Comparison of ENCODE assay signal across 1 cellular context in the genomic region with DNA sequence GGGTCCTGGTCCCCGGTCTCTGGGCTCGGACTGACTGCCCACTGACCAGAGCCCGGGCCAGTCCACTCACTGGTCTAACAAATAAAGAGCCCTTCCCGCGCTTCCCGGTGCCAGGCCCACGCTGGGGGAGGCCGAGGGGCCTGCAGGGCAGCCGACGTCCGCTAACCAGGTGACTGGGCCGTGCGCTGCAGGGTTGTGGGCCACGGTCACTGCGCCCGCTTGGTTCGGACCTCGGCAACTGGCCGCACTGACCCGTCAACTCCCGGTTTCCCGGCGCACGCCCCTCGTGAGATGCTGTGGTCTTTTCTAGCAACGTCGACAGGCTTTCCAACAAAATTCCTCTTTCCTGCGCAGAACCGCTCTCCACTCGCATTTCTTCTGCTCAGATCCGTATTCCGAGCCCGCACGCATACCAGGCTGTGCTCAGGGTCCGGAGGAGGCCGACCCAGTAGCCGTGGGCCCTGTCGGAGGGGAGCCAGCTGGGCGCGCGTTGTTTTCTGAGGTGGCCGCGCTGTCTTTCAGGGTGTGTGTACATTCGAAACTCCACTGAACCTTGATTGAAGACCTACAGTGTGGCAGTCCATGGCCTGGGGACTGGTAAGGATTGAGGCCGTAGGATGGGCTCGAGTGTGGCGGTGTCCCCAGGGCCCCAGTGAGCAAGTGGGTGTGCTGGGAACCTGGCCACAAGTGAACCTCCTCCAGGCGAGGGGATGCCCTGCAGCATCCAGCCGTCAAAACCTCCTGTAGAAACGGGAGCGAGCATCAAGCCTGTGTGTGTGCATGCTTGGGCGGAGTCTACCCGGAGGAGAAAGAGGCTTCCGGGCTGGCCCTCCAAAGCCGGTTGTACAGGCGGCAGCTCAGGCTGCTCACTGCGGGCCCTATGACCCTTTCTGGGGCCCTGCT.
TF ChIP-seq lines count a peak whose summit lies in the region.

No MANE protein-coding gene starts in this region.

TF ChIP-seq in HepG2, 621 proteins besides CTCF, POLR2A, EP300 and RAD21 (continued from another document and continues in another):
- TF ChIP-seq, protein P1, sequence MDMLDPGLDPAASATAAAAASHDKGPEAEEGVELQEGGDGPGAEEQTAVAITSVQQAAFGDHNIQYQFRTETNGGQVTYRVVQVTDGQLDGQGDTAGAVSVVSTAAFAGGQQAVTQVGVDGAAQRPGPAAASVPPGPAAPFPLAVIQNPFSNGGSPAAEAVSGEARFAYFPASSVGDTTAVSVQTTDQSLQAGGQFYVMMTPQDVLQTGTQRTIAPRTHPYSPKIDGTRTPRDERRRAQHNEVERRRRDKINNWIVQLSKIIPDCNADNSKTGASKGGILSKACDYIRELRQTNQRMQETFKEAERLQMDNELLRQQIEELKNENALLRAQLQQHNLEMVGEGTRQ (IDR thresholded peaks at IDR 0.05; ENCODE audit: low read depth, low read length), result no peak
- TF ChIP-seq, protein P1 (CRISPR knock-in tag; IDR thresholded peaks at IDR 0.05; ENCODE audit: borderline replicate concordance), result no peak; the same call in 1 of the 2 replicates
- 0 out of 2 replicates have a peak, but pooled peaks have one; percentile 62 for TF ChIP-seq KDM3A (CRISPR knock-in tag; IDR thresholded peaks at IDR 0.05; ENCODE audit: low read depth)
- 0 out of 2 replicates have a peak, but pooled peaks have one; percentile 67 for TF ChIP-seq SNAPC2 (CRISPR knock-in tag; IDR thresholded peaks at IDR 0.05)
- TF ChIP-seq SMARCC2 (IDR thresholded peaks at IDR 0.05), result no peak
- TF ChIP-seq ZNF446 (CRISPR knock-in tag; IDR thresholded peaks at IDR 0.05), result no peak; the same call in 1 of the 2 replicates
- no peak for TF ChIP-seq MAFK (conservative IDR thresholded peaks at IDR 0.05 in 1 of 2, IDR thresholded peaks at IDR 0.05 in 1 of 2; ENCODE audit: low read length in 2 of 2)
- TF ChIP-seq, protein P2, sequence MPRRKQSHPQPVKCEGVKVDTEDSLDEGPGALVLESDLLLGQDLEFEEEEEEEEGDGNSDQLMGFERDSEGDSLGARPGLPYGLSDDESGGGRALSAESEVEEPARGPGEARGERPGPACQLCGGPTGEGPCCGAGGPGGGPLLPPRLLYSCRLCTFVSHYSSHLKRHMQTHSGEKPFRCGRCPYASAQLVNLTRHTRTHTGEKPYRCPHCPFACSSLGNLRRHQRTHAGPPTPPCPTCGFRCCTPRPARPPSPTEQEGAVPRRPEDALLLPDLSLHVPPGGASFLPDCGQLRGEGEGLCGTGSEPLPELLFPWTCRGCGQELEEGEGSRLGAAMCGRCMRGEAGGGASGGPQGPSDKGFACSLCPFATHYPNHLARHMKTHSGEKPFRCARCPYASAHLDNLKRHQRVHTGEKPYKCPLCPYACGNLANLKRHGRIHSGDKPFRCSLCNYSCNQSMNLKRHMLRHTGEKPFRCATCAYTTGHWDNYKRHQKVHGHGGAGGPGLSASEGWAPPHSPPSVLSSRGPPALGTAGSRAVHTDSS (CRISPR knock-in tag; conservative IDR thresholded peaks at IDR 0.05), result no peak
- no peak for TF ChIP-seq SIX4 (CRISPR knock-in tag; IDR thresholded peaks at IDR 0.05)
- no peak for TF ChIP-seq RAD51 (IDR thresholded peaks at IDR 0.05; ENCODE audit: borderline replicate concordance)
- TF ChIP-seq ZNF282 (IDR thresholded peaks at IDR 0.05; ENCODE audit: partially characterized antibody), result no peak
- TF ChIP-seq NFATC3 (CRISPR knock-in tag; IDR thresholded peaks at IDR 0.05), result peak; percentile 65; the same call in 1 of the 2 replicates
- TF ChIP-seq, protein P3, sequence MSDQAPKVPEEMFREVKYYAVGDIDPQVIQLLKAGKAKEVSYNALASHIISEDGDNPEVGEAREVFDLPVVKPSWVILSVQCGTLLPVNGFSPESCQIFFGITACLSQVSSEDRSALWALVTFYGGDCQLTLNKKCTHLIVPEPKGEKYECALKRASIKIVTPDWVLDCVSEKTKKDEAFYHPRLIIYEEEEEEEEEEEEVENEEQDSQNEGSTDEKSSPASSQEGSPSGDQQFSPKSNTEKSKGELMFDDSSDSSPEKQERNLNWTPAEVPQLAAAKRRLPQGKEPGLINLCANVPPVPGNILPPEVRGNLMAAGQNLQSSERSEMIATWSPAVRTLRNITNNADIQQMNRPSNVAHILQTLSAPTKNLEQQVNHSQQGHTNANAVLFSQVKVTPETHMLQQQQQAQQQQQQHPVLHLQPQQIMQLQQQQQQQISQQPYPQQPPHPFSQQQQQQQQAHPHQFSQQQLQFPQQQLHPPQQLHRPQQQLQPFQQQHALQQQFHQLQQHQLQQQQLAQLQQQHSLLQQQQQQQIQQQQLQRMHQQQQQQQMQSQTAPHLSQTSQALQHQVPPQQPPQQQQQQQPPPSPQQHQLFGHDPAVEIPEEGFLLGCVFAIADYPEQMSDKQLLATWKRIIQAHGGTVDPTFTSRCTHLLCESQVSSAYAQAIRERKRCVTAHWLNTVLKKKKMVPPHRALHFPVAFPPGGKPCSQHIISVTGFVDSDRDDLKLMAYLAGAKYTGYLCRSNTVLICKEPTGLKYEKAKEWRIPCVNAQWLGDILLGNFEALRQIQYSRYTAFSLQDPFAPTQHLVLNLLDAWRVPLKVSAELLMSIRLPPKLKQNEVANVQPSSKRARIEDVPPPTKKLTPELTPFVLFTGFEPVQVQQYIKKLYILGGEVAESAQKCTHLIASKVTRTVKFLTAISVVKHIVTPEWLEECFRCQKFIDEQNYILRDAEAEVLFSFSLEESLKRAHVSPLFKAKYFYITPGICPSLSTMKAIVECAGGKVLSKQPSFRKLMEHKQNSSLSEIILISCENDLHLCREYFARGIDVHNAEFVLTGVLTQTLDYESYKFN (CRISPR knock-in tag; conservative IDR thresholded peaks at IDR 0.05), result no peak
- TF ChIP-seq ARID4A (CRISPR knock-in tag; IDR thresholded peaks at IDR 0.05; ENCODE audit: borderline replicate concordance), result peak; percentile 67; the same call in 1 of the 2 replicates
- no peak for TF ChIP-seq ARID5B (CRISPR knock-in tag; IDR thresholded peaks at IDR 0.05)
- TF ChIP-seq, protein P4, sequence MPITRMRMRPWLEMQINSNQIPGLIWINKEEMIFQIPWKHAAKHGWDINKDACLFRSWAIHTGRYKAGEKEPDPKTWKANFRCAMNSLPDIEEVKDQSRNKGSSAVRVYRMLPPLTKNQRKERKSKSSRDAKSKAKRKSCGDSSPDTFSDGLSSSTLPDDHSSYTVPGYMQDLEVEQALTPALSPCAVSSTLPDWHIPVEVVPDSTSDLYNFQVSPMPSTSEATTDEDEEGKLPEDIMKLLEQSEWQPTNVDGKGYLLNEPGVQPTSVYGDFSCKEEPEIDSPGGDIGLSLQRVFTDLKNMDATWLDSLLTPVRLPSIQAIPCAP (CRISPR knock-in tag; IDR thresholded peaks at IDR 0.05; ENCODE audit: low read depth), result no peak
- TF ChIP-seq RELA (CRISPR knock-in tag; IDR thresholded peaks at IDR 0.05), result 0 out of 2 replicates have a peak, but pooled peaks have one; percentile 64
- no peak for TF ChIP-seq ZFP41 (CRISPR knock-in tag; IDR thresholded peaks at IDR 0.05; ENCODE audit: borderline replicate concordance)
- TF ChIP-seq EHMT2 (IDR thresholded peaks at IDR 0.05; ENCODE audit: borderline replicate concordance, low read depth, low read length), result no peak
- TF ChIP-seq ZNF550 (CRISPR knock-in tag; IDR thresholded peaks at IDR 0.05; ENCODE audit: borderline replicate concordance), result no peak
- no peak for TF ChIP-seq ZNF609 (CRISPR knock-in tag; IDR thresholded peaks at IDR 0.05; ENCODE audit: borderline replicate concordance)
- TF ChIP-seq SSRP1 (CRISPR knock-in tag; IDR thresholded peaks at IDR 0.05), result 0 out of 2 replicates have a peak, but pooled peaks have one; percentile 53
- no peak for TF ChIP-seq REL (CRISPR knock-in tag; conservative IDR thresholded peaks at IDR 0.05)
- TF ChIP-seq HCFC1 (IDR thresholded peaks at IDR 0.05; ENCODE audit: low read depth, low read length), result no peak
- TF ChIP-seq ZNF776 (CRISPR knock-in tag; IDR thresholded peaks at IDR 0.05), result peak; percentile 62
- no peak for TF ChIP-seq BHLHE40 (IDR thresholded peaks at IDR 0.05; ENCODE audit: low read length)
- TF ChIP-seq ZSCAN12 (CRISPR knock-in tag; IDR thresholded peaks at IDR 0.05), result 0 out of 2 replicates have a peak, but pooled peaks have one; percentile 12
- TF ChIP-seq ZFP36L2 (CRISPR knock-in tag; IDR thresholded peaks at IDR 0.05), result no peak
- TF ChIP-seq TP53 (CRISPR knock-in tag; conservative IDR thresholded peaks at IDR 0.05), result no peak
- peak; percentile 80 for TF ChIP-seq SAP130 (CRISPR knock-in tag; IDR thresholded peaks at IDR 0.05; ENCODE audit: low read depth)
- TF ChIP-seq ZNF501 (CRISPR knock-in tag; IDR thresholded peaks at IDR 0.05), result peak; percentile 84; the same call in 1 of the 2 replicates
